In the genomic region with DNA sequence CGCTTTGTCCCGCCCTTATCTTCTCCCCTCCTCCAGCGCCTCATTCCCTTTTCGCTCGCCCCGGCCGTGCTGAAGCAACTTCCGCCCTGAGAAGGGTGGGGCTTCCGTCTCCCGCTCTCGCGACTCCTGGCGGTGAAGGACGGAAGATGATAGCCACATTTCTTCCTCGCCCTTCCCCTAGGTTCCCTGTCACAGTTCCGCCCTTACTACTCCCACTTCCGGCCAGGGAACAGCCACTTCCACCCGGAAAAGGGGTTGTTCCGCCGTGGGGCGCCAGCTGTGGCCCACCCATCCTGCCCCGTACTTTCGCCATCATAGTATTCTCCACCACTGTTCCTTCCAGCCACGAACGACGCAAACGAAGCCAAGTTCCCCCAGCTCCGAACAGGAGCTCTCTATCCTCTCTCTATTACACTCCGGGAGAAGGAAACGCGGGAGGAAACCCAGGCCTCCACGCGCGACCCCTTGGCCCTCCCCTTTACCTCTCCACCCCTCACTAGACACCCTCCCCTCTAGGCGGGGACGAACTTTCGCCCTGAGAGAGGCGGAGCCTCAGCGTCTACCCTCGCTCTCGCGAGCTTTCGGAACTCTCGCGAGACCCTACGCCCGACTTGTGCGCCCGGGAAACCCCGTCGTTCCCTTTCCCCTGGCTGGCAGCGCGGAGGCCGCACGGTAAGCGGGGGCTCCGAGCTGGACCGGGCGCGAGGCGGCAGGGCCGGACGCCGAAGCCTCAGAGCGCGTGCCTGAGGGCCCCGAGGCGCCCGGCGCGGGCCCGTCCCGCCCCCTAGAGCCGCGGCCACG, we compare ENCODE assay signal across 8 cellular contexts. TPM values are rescaled to one million over a fixed set of nuclear protein-coding genes. Genes with fewer than 3 reads are reported as not detected.
DNase-seq lines count a peak whose midpoint lies in the region; ATAC-seq and TF ChIP-seq lines count a peak whose summit lies in the region.

TSS of gene RPS19 (plus strand) at position 638 of the 801 bp plus-strand sequence. CDS start 520 bp downstream, outside the sequence.

- H3K36me3 ChIP-seq in smooth muscle cell (ENCODE audit: low read depth), result peaks cover 5% of the 10 kb centered on the region

- no peaks in the 10 kb centered on the region for H3K27me3 ChIP-seq in smooth muscle cell (ENCODE audit: low read depth)

- H3K36me3 Mint-ChIP-seq in WTC11, result peaks cover 43% of the 10 kb centered on the region

- peak; percentile 84 for ATAC-seq in HG03196 (IDR thresholded peaks at IDR 0.05; ENCODE audit: unreplicated experiment)
- peak; percentile 89 for ATAC-seq in WTC11

- peaks cover 21% of the 10 kb centered on the region for H3K4me1 ChIP-seq in smooth muscle cell (ENCODE audit: low read depth)

- H3K27ac ChIP-seq in smooth muscle cell (ENCODE audit: low read depth), result peak within 1 kb of the TSS; percentile 91

- WGBS in smooth muscle cell (ENCODE audit: low lambda C conversion rate), result 0% methylated on average over 66 of the region's 76 CpGs

- H3K9me3 Mint-ChIP-seq in WTC11, result no peaks in the 10 kb centered on the region

- TF ChIP-seq CTCF in AG09319 (IDR thresholded peaks at IDR 0.05; ENCODE audit: low read depth, low read length) (peak; percentile 50), WTC11 (IDR thresholded peaks at IDR 0.05) (0 out of 2 replicates have a peak, but pooled peaks have one; percentile 23), cardiac fibroblast (IDR thresholded peaks at IDR 0.05; ENCODE audit: low read depth, low read length) (peak; percentile 62), smooth muscle cell (IDR thresholded peaks at IDR 0.05; ENCODE audit: borderline replicate concordance, insufficient read depth, poor library complexity, severe bottlenecking) (peak; percentile 47)

- H3K4me1 Mint-ChIP-seq in WTC11, result peaks cover 43% of the 10 kb centered on the region

- in situ Hi-C loops in GM18951 (cut with MboI; ENCODE audit: low sequenced_read_pairs, unreplicated experiment), result no loop called here

- peak within 1 kb of the TSS; percentile 88 for H3K4me2 ChIP-seq in smooth muscle cell

- peak within 1 kb of the TSS; percentile 94 for H3K4me3 Mint-ChIP-seq in WTC11

- peaks cover 13% of the 10 kb centered on the region for H3K27me3 Mint-ChIP-seq in WTC11 (ENCODE audit: low read depth)

- peak within 1 kb of the TSS; percentile 68 to 95 for H3K4me3 ChIP-seq in cardiac fibroblast (replicated peaks in 1 of 2; ENCODE audit: low read depth in 2 of 2, low read length in 2 of 2)
- H3K4me3 ChIP-seq in smooth muscle cell, result peak within 1 kb of the TSS; percentile 69

- peaks cover 48% of the 10 kb centered on the region for H3K79me2 ChIP-seq in smooth muscle cell (ENCODE audit: low read depth)

- CTCF ChIA-PET in WTC11 (lab: Charles Lee), result interaction anchor here (0.6 to 2.1 kb wide), 31 partner anchors 9 to 507 kb away, joined by 3 to 14 read pairs (median 4); partner anchors contain the start of genes DMRTC2, LYPD4 and RABAC1

- H3K27ac Mint-ChIP-seq in WTC11, result peak within 1 kb of the TSS; percentile 99

- peak within 1 kb of the TSS; percentile 99 for H3K9ac ChIP-seq in smooth muscle cell (ENCODE audit: low read depth)

- peaks cover 44% of the 10 kb centered on the region for H4K20me1 ChIP-seq in smooth muscle cell (ENCODE audit: low read depth)

- H3K9me3 ChIP-seq in smooth muscle cell (replicated peaks; ENCODE audit: low read depth), result no peaks in the 10 kb centered on the region

- TF ChIP-seq POLR2A in GM18951 (IDR thresholded peaks at IDR 0.05; ENCODE audit: extremely low read depth, insufficient read depth, insufficient read length), result peak; percentile 96

- H3F3A ChIP-seq in smooth muscle cell (ENCODE audit: low read depth), result peaks cover 5% of the 10 kb centered on the region

- DNase-seq in AG09319 (ENCODE audit: extremely low read depth, low read depth) (peak; percentile 97), NCI-H226 (peak; percentile 97), WTC11 (ENCODE audit: low spot score) (peak; percentile 98), cardiac fibroblast (ENCODE audit: low read depth in 2 of 2) (peak; percentile 99), iPS-NIHi11 (ENCODE audit: low spot score) (peak; percentile 96), smooth muscle cell (lab: John Stamatoyannopoulos, UW; ENCODE audit: unreplicated experiment) (peak; percentile 97)

- POLR2A ChIA-PET in WTC11 (lab: Charles Lee), result interaction anchor here (0.6 to 2.7 kb wide), 8 partner anchors 9 to 176 kb away, joined by 3 to 30 read pairs (median 4); no protein-coding TSS in a partner anchor

- peak within 1 kb of the TSS; percentile 82 for H2AFZ ChIP-seq in smooth muscle cell (ENCODE audit: low read depth)

TF ChIP-seq in WTC11, 78 proteins besides CTCF, POLR2A, EP300 and RAD21 (continues in another document):
- TF ChIP-seq RORB (CRISPR knock-in tag; IDR thresholded peaks at IDR 0.05), result no peak
- TF ChIP-seq, protein P1, sequence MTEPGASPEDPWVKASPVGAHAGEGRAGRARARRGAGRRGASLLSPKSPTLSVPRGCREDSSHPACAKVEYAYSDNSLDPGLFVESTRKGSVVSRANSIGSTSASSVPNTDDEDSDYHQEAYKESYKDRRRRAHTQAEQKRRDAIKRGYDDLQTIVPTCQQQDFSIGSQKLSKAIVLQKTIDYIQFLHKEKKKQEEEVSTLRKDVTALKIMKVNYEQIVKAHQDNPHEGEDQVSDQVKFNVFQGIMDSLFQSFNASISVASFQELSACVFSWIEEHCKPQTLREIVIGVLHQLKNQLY (CRISPR knock-in tag; IDR thresholded peaks at IDR 0.05), result no peak
- peak; percentile 59; the same call in 1 of the 2 replicates for TF ChIP-seq ZMAT4 (CRISPR knock-in tag; IDR thresholded peaks at IDR 0.05)
- peak; percentile 10; the same call in 1 of the 2 replicates for TF ChIP-seq USF2 (CRISPR knock-in tag; IDR thresholded peaks at IDR 0.05)
- TF ChIP-seq JUN (CRISPR knock-in tag; IDR thresholded peaks at IDR 0.05), result peak; percentile 53
- no peak for TF ChIP-seq HMGXB4 (CRISPR knock-in tag; IDR thresholded peaks at IDR 0.05)
- TF ChIP-seq HMGA2 (CRISPR knock-in tag; IDR thresholded peaks at IDR 0.05), result no peak; the same call in 1 of the 2 replicates
- TF ChIP-seq IRF2 (CRISPR knock-in tag; IDR thresholded peaks at IDR 0.05; ENCODE audit: borderline replicate concordance, low read depth), result no peak
- no peak for TF ChIP-seq FOXJ3 (CRISPR knock-in tag; IDR thresholded peaks at IDR 0.05; ENCODE audit: borderline replicate concordance)
- TF ChIP-seq CREM (CRISPR knock-in tag; IDR thresholded peaks at IDR 0.05), result peak; percentile 46; the same call in 1 of the 2 replicates
- TF ChIP-seq NFATC4 (CRISPR knock-in tag; IDR thresholded peaks at IDR 0.05), result no peak

RNA-seq across cellular contexts. Expression of gene RPS19, which starts in this region (rescaled TPM):
- total RNA-seq in WTC11 (2021), result 3,152 to 3,787 TPM (median 3,713 TPM) in 3 replicates
- total RNA-seq in smooth muscle cell, result 970 and 1,345 TPM in 2 replicates
- polyA plus RNA-seq in smooth muscle cell, result 2,105 and 2,361 TPM in 2 replicates

Comparison
In these comparisons a context has a peak if more than half of its experiments do, and no peak if none do; other contexts are left out.
1. Peak in every context shown above with its lines: DNase-seq, ATAC-seq, H3K4me3 ChIP-seq and H3K27ac ChIP-seq.